Comparison of ENCODE assay signal across 8 cellular contexts in genomic region chr11:64787526-64788320, GRCh38.
A peak's percentile ranks its signal among the peaks of the same experiment; 100 is the strongest.
DNase-seq lines count a peak whose midpoint lies in the region; ATAC-seq and TF ChIP-seq lines count a peak whose summit lies in the region.

No MANE protein-coding gene starts in this region.

- no peak overlapping the region for H3K4me3 Mint-ChIP-seq in nephron progenitor cell

- no peak overlapping the region for H3K27ac Mint-ChIP-seq in nephron progenitor cell

- ATAC-seq in HG03432 (IDR thresholded peaks at IDR 0.05; ENCODE audit: unreplicated experiment) = no peak
- ATAC-seq in HG03342 (IDR thresholded peaks at IDR 0.05; ENCODE audit: unreplicated experiment) = no peak
- no peak for ATAC-seq in HG03108 (IDR thresholded peaks at IDR 0.05; ENCODE audit: unreplicated experiment)

- no peaks in the 10 kb centered on the region for H3K27me3 Mint-ChIP-seq in nephron progenitor cell (ENCODE audit: low read depth, poor library complexity)

- peak; percentile 74 for TF ChIP-seq CTCF in GM10248 (IDR thresholded peaks at IDR 0.05; ENCODE audit: control extremely low read depth, extremely low read depth, low read depth, missing control alignments)
- peak; percentile 63 for TF ChIP-seq CTCF in nephron progenitor cell (IDR thresholded peaks at IDR 0.05)

- H3K9me3 Mint-ChIP-seq in nephron progenitor cell = no peaks in the 10 kb centered on the region

- DNase-seq in GM10248 (ENCODE audit: extremely low spot score) (peak; percentile 76), MV-4-11 (lab: John Stamatoyannopoulos, UW) (peak; percentile 28), fibroblast of gingiva (ENCODE audit: low read depth) (peak; percentile 25), nephron progenitor cell (peak; percentile 76)
- peak; percentile 63 for DNase-seq in activated CD8-positive, alpha-beta memory T cell treated with anti-CD3 and anti-CD28 coated beads, Interleukin-2, amount 50 U/mL, for 4 hours

- CTCF ChIA-PET in GM10248 (lab: Yijun Ruan, JAX) = interaction anchor here (0.6 to 5.5 kb wide), 6 partner anchors 10 to 103 kb away, joined by 3 to 49 read pairs (median 4); partner anchors contain the start of genes MAP4K2 and SF1

- POLR2A ChIA-PET in GM10248 (lab: Yijun Ruan, JAX) = interaction anchor here (0.5 kb wide), 1 partner anchor 521 kb away, joined by 5 read pairs; no protein-coding TSS in a partner anchor

- no peaks in the 10 kb centered on the region for H3K36me3 Mint-ChIP-seq in nephron progenitor cell (ENCODE audit: low read depth)

- no peaks in the 10 kb centered on the region for H3K4me1 Mint-ChIP-seq in nephron progenitor cell

Comparison
In these comparisons a context has a peak if more than half of its experiments do, and no peak if none do; other contexts are left out.
1. DNase-seq: peak in every context shown above with its lines; median percentile 76 in GM10248; 76 in nephron progenitor cell; 63 in activated CD8-positive, alpha-beta memory T cell treated with anti-CD3 and anti-CD28 coated beads, Interleukin-2, amount 50 U/mL, for 4 hours; 28 in MV-4-11; 25 in fibroblast of gingiva.